ENCODE assay signal across 17 cellular contexts in genomic region chr4:185120631-185120946, GRCh38.
"Had no signal": no experiment of that assay in that cellular context is flagged by ENCODE, and none has a peak within 500 bp of the region (broad histone marks: within the 10 kb centered on the region; RNA-seq: fewer than 3 reads in every experiment).

No MANE protein-coding gene starts in this region.

- H3K27me3 ChIP-seq: ascending aorta, hepatocyte, tibial nerve had no signal

- ATAC-seq: activated CD4-positive, CD25-positive, alpha-beta regulatory T cell treated with anti-CD3 and anti-CD28 coated beads, Interleukin-2, amount 50 U/mL, for 24 hours; activated T-helper 17 cell treated with anti-CD3 and anti-CD28 coated beads, Interleukin-2, amount 50 U/mL, for 72 hours; esophagus mucosa; stimulated activated memory B cell treated with anti-CD40 and anti-IgM and Interleukin-4, amounts not matched to agents 10 μg/mL and 1 μg/mL and 100 μg/mL, for 72 hours had no signal

- H3K27ac Mint-ChIP-seq: activated T-helper 17 cell treated with anti-CD3 and anti-CD28 coated beads, Interleukin-2, amount 50 U/mL, for 72 hours; stimulated activated memory B cell treated with anti-CD40 and anti-IgM and Interleukin-4, amounts not matched to agents 10 μg/mL and 1 μg/mL and 100 μg/mL, for 72 hours; T-helper 2 cell treated with Interferon-gamma antibody and Interleukin-4, amounts not matched to agents 5 μg/mL and 100 μg/mL, for 36 hours had no signal

- H3K36me3 Mint-ChIP-seq: stimulated activated memory B cell treated with anti-CD40 and anti-IgM and Interleukin-4, amounts not matched to agents 10 μg/mL and 1 μg/mL and 100 μg/mL, for 72 hours had no signal

- H3K36me3 ChIP-seq: ascending aorta, neutrophil, tibial nerve had no signal

- H3K9me3 ChIP-seq: ascending aorta, neutrophil, tibial nerve had no signal

- H3K79me2 ChIP-seq: hepatocyte had no signal

- H2AFZ ChIP-seq: hepatocyte had no signal

- H3K4me3 ChIP-seq: ascending aorta, hepatocyte, lung, tibial nerve had no signal

- DNase-seq: activated CD4-positive, alpha-beta T cell treated with anti-CD3 and anti-CD28 coated beads, Interleukin-2, amount 50 U/mL, for 4 hours; activated naive CD4-positive, alpha-beta T cell treated with Interleukin-2 at 50 U/mL for 16 hours; midbrain; posterior cingulate gyrus; retina; stimulated activated CD4-positive, alpha-beta T cell treated with anti-CD3 and anti-CD28 coated beads, Interleukin-2, amount 100 ng/mL, for 48 hours had no signal

- H3K27ac ChIP-seq: ascending aorta, hepatocyte, neutrophil, tibial nerve had no signal

- FAIRE-seq: colon had no signal

- H3K4me3 Mint-ChIP-seq: activated T-helper 17 cell treated with anti-CD3 and anti-CD28 coated beads, Interleukin-2, amount 50 U/mL, for 72 hours; stimulated activated memory B cell treated with anti-CD40 and anti-IgM and Interleukin-4, amounts not matched to agents 10 μg/mL and 1 μg/mL and 100 μg/mL, for 72 hours; T-helper 2 cell treated with Interferon-gamma antibody and Interleukin-4, amounts not matched to agents 5 μg/mL and 100 μg/mL, for 36 hours had no signal

- H3K9me3 Mint-ChIP-seq: activated T-helper 17 cell treated with anti-CD3 and anti-CD28 coated beads, Interleukin-2, amount 50 U/mL, for 72 hours; stimulated activated memory B cell treated with anti-CD40 and anti-IgM and Interleukin-4, amounts not matched to agents 10 μg/mL and 1 μg/mL and 100 μg/mL, for 72 hours; T-helper 2 cell treated with Interferon-gamma antibody and Interleukin-4, amounts not matched to agents 5 μg/mL and 100 μg/mL, for 36 hours had no signal

- H3K4me1 ChIP-seq: ascending aorta had no signal

- H3K4me2 ChIP-seq: hepatocyte had no signal
